ENCODE assay signal across 8 cellular contexts in the genomic region with DNA sequence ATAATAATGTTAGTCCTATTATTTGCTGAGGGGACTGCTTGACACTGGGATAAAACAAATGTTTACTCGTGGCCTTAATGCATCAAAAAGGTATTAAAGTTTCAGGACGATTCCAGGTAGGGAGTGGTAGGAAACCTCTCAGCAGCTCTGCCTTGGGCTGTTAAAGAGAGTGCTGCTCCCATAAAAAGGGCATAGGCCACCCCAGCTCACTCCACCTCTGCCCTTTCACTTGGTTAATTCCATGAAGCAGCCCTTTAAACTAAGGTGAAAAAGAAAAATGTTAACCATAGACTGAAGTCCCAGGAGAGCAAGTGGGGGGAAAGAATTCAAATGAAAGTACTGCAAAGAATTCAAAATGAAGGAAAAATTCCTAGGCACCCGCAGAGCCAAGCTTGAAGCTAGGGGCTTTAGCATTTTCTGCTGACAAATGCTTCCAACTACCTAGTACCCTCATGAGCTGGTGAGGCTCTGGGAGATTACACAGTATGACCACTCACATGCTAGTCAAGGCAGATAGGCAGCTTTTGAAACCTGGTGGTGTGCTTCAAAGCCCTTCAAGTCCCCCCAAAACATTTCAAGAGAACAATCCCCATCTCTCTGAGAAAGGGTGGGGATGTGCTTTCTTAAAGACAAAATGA. TPM values are rescaled to one million over a fixed set of nuclear protein-coding genes. Genes with fewer than 3 reads are reported as not detected.
A peak's percentile ranks its signal among the peaks of the same experiment; 100 is the strongest.
DNase-seq lines count a peak whose midpoint lies in the region; ATAC-seq and TF ChIP-seq lines count a peak whose summit lies in the region.

No MANE protein-coding gene starts in this region.

- peak overlapping the region; percentile 72 for H3K4me3 Mint-ChIP-seq in activated T-cell treated with anti-CD3 and anti-CD28 coated beads, Interleukin-2, amount 50 U/mL, for 24 hours

- H3K9ac ChIP-seq in fibroblast of lung (ENCODE audit: insufficient read depth, low read length) (peak overlapping the region; percentile 16), subcutaneous abdominal adipose tissue (ENCODE audit: low read length in 5 of 5) (peak overlapping the region; percentile 1 to 48 (median 35))

- no peak for TF ChIP-seq CTCF in fibroblast of lung (conservative IDR thresholded peaks at IDR 0.05 in 1 of 2, IDR thresholded peaks at IDR 0.05 in 1 of 2; ENCODE audit: low read depth in 1 of 2, low read length in 2 of 2)

- H3K27ac ChIP-seq in fibroblast of lung (ENCODE audit: insufficient read depth, low read length) (peak overlapping the region; percentile 86), subcutaneous abdominal adipose tissue (ENCODE audit: low read depth, low read length) (peak overlapping the region; percentile 86)

- peaks cover 85% of the 10 kb centered on the region for H3K4me1 Mint-ChIP-seq in activated T-cell treated with anti-CD3 and anti-CD28 coated beads, Interleukin-2, amount 50 U/mL, for 24 hours (ENCODE audit: low read depth)

- H3K4me3 ChIP-seq in fibroblast of lung (replicated peaks in 1 of 4; ENCODE audit: control extremely low read depth in 1 of 4, insufficient read depth in 1 of 4, low read depth in 3 of 4, low read length in 4 of 4) (peak overlapping the region in 1 of 4 experiments; percentile 15), subcutaneous abdominal adipose tissue (ENCODE audit: low read depth in 1 of 5, low read length in 5 of 5) (peak overlapping the region in 2 of 5 donors; percentile 12 to 13)

- no peak overlapping the region for H2AFZ ChIP-seq in fibroblast of lung (ENCODE audit: low read length)

- H3K9me3 ChIP-seq in fibroblast of lung (ENCODE audit: control insufficient read depth, insufficient read depth, low read depth, low read length) (no peaks in the 10 kb centered on the region), subcutaneous abdominal adipose tissue (ENCODE audit: control insufficient read depth in 5 of 5, low read length in 5 of 5) (no peaks in the 10 kb centered on the region)

- DNase-seq in activated T-cell treated with anti-CD3 and anti-CD28 coated beads, Interleukin-2, amount 50 U/mL, for 24 hours = no peak
- no peak for DNase-seq in activated T-cell treated with anti-CD3 and anti-CD28 coated beads, Interleukin-2, amount 50 U/mL, for 48 hours
- DNase-seq in fibroblast of lung (ENCODE audit: low read depth in 2 of 2) = peak in 1 of 2 donors; percentile 59
- no peak for DNase-seq in HPDE6-E6E7 (ENCODE audit: extremely low spot score)
- DNase-seq in stimulated activated CD4-positive, alpha-beta T cell treated with anti-CD3 and anti-CD28 coated beads, Interleukin-4, amount 100 ng/mL, for 4 hours = no peak
- no peak for DNase-seq in T-helper 9 cell

- peaks cover 68% of the 10 kb centered on the region for H3K79me2 ChIP-seq in fibroblast of lung (ENCODE audit: control insufficient read depth, insufficient read depth, low read length)

- H3K27me3 Mint-ChIP-seq in activated T-cell treated with anti-CD3 and anti-CD28 coated beads, Interleukin-2, amount 50 U/mL, for 24 hours = no peaks in the 10 kb centered on the region

- no peaks in the 10 kb centered on the region for H4K20me1 ChIP-seq in fibroblast of lung (ENCODE audit: control insufficient read depth, extremely low read depth, insufficient read depth, low read length)

- no peak overlapping the region for H3K4me2 ChIP-seq in fibroblast of lung (ENCODE audit: extremely low read depth, insufficient read depth, low read length)

- no peaks in the 10 kb centered on the region for H3K9me3 Mint-ChIP-seq in activated T-cell treated with anti-CD3 and anti-CD28 coated beads, Interleukin-2, amount 50 U/mL, for 24 hours

- H3K36me3 ChIP-seq in fibroblast of lung (ENCODE audit: control insufficient read depth, insufficient read depth, low read length) (peaks cover 2% of the 10 kb centered on the region), subcutaneous abdominal adipose tissue (ENCODE audit: control insufficient read depth in 5 of 5, insufficient read depth in 5 of 5, low read length in 5 of 5) (peaks cover 0 to 6% (median 3%) of the 10 kb centered on the region in 5 donors)

- H3K4me1 ChIP-seq in fibroblast of lung (ENCODE audit: control insufficient read depth, extremely low read depth, insufficient read depth, low read length) (peaks cover 30% of the 10 kb centered on the region), subcutaneous abdominal adipose tissue (ENCODE audit: control insufficient read depth in 5 of 5, insufficient read depth in 5 of 5, low read length in 5 of 5) (peaks cover 24 to 89% (median 86%) of the 10 kb centered on the region in 5 donors)

- peaks cover 17% of the 10 kb centered on the region for H3K36me3 Mint-ChIP-seq in activated T-cell treated with anti-CD3 and anti-CD28 coated beads, Interleukin-2, amount 50 U/mL, for 24 hours (ENCODE audit: low read depth)

- H3K27me3 ChIP-seq in fibroblast of lung (ENCODE audit: control insufficient read depth, insufficient read depth, low read length) (no peaks in the 10 kb centered on the region), subcutaneous abdominal adipose tissue (ENCODE audit: control insufficient read depth in 5 of 5, insufficient read depth in 4 of 5, low read length in 5 of 5) (no peaks in the 10 kb centered on the region)

- peak; percentile 14 for ATAC-seq in HG03457 (IDR thresholded peaks at IDR 0.05; ENCODE audit: unreplicated experiment)

- H3K27ac Mint-ChIP-seq in activated T-cell treated with anti-CD3 and anti-CD28 coated beads, Interleukin-2, amount 50 U/mL, for 24 hours = peak overlapping the region; percentile 94

RNA-seq across cellular contexts. Expression of gene KLF9, which starts 8.5 kb away (rescaled TPM):
- total RNA-seq in fibroblast of lung = 27.6 and 29.5 TPM in 2 replicates
- 8.3 and 27.0 TPM in 2 replicates for polyA plus RNA-seq in fibroblast of lung
- polyA plus RNA-seq in fibroblast of lung (2012) = 6.2 and 19.1 TPM in 2 replicates
- polyA minus RNA-seq in fibroblast of lung (ENCODE audit: low replicate concordance) = 6.0 and 10.8 TPM in 2 replicates
